8 cellular contexts compared by ENCODE assay signal in the genomic region with DNA sequence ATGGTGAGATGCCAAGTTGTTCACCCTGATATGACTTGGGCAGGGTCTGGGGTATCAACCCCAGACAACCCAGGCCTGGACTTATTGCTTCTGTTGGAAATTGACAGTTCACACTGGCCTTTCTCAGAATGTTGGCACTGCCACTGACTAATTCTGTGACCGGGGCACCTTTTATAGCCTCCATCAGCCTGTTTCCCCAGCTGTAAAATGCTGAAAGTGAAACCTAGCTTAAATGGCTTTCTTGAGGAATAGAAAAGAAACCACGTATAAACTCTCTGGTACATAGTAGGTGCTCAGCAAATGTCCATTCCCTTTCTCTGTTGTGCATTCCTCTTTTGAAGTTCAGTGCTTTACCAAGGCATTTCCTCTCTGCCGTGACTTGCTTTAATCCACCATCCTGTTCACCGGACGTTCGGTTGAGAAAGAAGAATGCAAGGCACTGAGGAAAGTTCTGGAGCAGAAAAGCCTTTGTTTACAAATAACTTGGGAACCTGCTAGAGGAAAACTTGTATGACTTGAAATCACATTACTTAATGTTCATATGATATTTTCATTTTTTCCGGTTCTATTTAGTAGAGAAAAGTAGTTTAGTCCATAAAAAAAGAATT. TPM values are rescaled to one million over a fixed set of nuclear protein-coding genes. Genes with fewer than 3 reads are reported as not detected.
DNase-seq lines count a peak whose midpoint lies in the region; ATAC-seq, FAIRE-seq and TF ChIP-seq lines count a peak whose summit lies in the region.
"Not testable (repeated sequence)": the region's sequence is repeated elsewhere in the genome, so short reads cannot be mapped to it uniquely, and the experiment has no call there.

No MANE protein-coding gene starts in this region.

- peak; percentile 20 for DNase-seq in GF-D8 (lab: John Stamatoyannopoulos, UW)
- not testable (repeated sequence) for DNase-seq in colonic mucosa; keratinocyte (ENCODE audit: low read depth, low spot score); transverse colon

- dilution Hi-C loops in keratinocyte (cut with MboI; ENCODE audit: extremely low pct_ligation_motif_present, low sequenced_read_pairs): not testable (repeated sequence)

- intact Hi-C loops in colonic mucosa (cut with DNase I): not testable (repeated sequence)
- intact Hi-C loops in transverse colon (cut with DNase I; ENCODE audit: low total_unique reads): loop anchor here (2.0 kb wide), 1 partner anchor 60 kb away; no protein-coding TSS in a partner anchor

- not testable (repeated sequence) for H3K9ac ChIP-seq in colonic mucosa (ENCODE audit: low read depth in 2 of 2, low read length in 2 of 2); keratinocyte (ENCODE audit: control insufficient read depth, extremely low read depth, insufficient read depth, low read length)

- H2AFZ ChIP-seq in keratinocyte (ENCODE audit: control insufficient read depth, low read length): not testable (repeated sequence)

- FAIRE-seq in keratinocyte (lab: Jason Lieb, UNC): peak; percentile 23

- TF ChIP-seq EP300 in transverse colon (IDR thresholded peaks at IDR 0.05; ENCODE audit: low read depth): not testable (repeated sequence)

- H3K9me1 ChIP-seq in keratinocyte (ENCODE audit: control insufficient read depth, extremely low read depth, insufficient read depth, low read length): not testable (repeated sequence)

- H3K4me3 ChIP-seq in colonic mucosa; keratinocyte (ENCODE audit: control insufficient read depth in 2 of 3, extremely low read depth in 1 of 3, insufficient read depth in 2 of 3, low read depth in 1 of 3, low read length in 3 of 3): not testable (repeated sequence)
- peak overlapping the region in 3 of 4 donors; percentile 8 to 33 (median 22) for H3K4me3 ChIP-seq in transverse colon

- not testable (repeated sequence) for H3K36me3 ChIP-seq in colonic mucosa; keratinocyte (ENCODE audit: control insufficient read depth in 2 of 2, extremely low read depth in 1 of 2, insufficient read depth in 2 of 2, low read length in 2 of 2); transverse colon

- H3K27me3 ChIP-seq in colonic mucosa; keratinocyte (ENCODE audit: control insufficient read depth, extremely low read depth, insufficient read depth, low read length); transverse colon: not testable (repeated sequence)

- H3K9me3 ChIP-seq in colonic mucosa; keratinocyte (ENCODE audit: control insufficient read depth, low read depth, low read length); transverse colon: not testable (repeated sequence)

- H3K4me1 ChIP-seq in colonic mucosa; keratinocyte (ENCODE audit: control insufficient read depth, extremely low read depth, insufficient read depth, low read length); transverse colon: not testable (repeated sequence)

- not testable (repeated sequence) for H3K4me2 ChIP-seq in keratinocyte (ENCODE audit: control insufficient read depth, extremely low read depth, insufficient read depth, low read depth, low read length)

- WGBS in transverse colon (ENCODE audit: low coverage in 1 of 2), 2 donors: 26 to 37% methylated on average over 6 to 7 of the region's 7 CpGs

- H3K79me2 ChIP-seq in keratinocyte (ENCODE audit: control insufficient read depth, insufficient read depth, low read length): not testable (repeated sequence)

- not testable (repeated sequence) for TF ChIP-seq CTCF in colonic mucosa (IDR thresholded peaks at IDR 0.05); keratinocyte (optimal IDR thresholded peaks at IDR 0.05 in 1 of 3, IDR thresholded peaks at IDR 0.05 in 1 of 3, conservative IDR thresholded peaks at IDR 0.05 in 1 of 3; ENCODE audit: extremely low read depth in 1 of 3, insufficient read depth in 2 of 3, low read length in 3 of 3); transverse colon (IDR thresholded peaks at IDR 0.05)

- H4K20me1 ChIP-seq in keratinocyte (ENCODE audit: control insufficient read depth, extremely low read depth, insufficient read depth, low read length): not testable (repeated sequence)

- not testable (repeated sequence) for TF ChIP-seq POLR2A in transverse colon (IDR thresholded peaks at IDR 0.05)

- peak overlapping the region; percentile 11 for H3K27ac ChIP-seq in colonic mucosa
- H3K27ac ChIP-seq in keratinocyte (ENCODE audit: control insufficient read depth, insufficient read depth, low read length): not testable (repeated sequence)
- peak overlapping the region; percentile 20 to 61 (median 41) for H3K27ac ChIP-seq in transverse colon

- peak; percentile 84 for ATAC-seq in GM18867 (IDR thresholded peaks at IDR 0.05; ENCODE audit: unreplicated experiment)
- peak; percentile 74 for ATAC-seq in GM21447 (IDR thresholded peaks at IDR 0.05; ENCODE audit: unreplicated experiment)
- ATAC-seq in HG02759 (IDR thresholded peaks at IDR 0.05; ENCODE audit: unreplicated experiment): peak; percentile 84
- peak; percentile 49 for ATAC-seq in HG03558 (IDR thresholded peaks at IDR 0.05; ENCODE audit: extremely low read depth, unreplicated experiment)

- in situ Hi-C loops in transverse colon (cut with MboI; ENCODE audit: low pct_ligation_motif_present in 1 of 4, low pct_unique_long_range_greater_than_20kb in 1 of 4, low sequenced_read_pairs in 3 of 4): not testable (repeated sequence)

RNA-seq across cellular contexts. Expression of a gene that starts 11.0 kb away (rescaled TPM):
- total RNA-seq in colonic mucosa (1 to 10 TPM; 2.5 to 2.7 TPM), transverse colon (1 to 10 TPM in 2 of 4 donors, not detected in 2; 1.5 to 3.3 TPM)
- polyA plus RNA-seq in keratinocyte: 3.4 to 8.4 TPM (median 7.2 TPM) in 3 replicates
- 6.4 TPM for polyA plus RNA-seq in keratinocyte (2011; ENCODE audit: low read depth)
- polyA plus RNA-seq in keratinocyte (2011; cell fraction: cytosol; rRNA removed): 5.2 and 6.5 TPM in 2 replicates
- polyA plus RNA-seq in keratinocyte (2011; cell fraction: nucleus; rRNA removed): 6.5 and 12.1 TPM in 2 replicates
- 8.6 and 10.9 TPM in 2 replicates for polyA plus RNA-seq in keratinocyte (2012; ENCODE audit: low replicate concordance)
- polyA minus RNA-seq in keratinocyte: 1.8 to 6.1 TPM in 2 of 3 replicates, not detected in the other
- polyA minus RNA-seq in keratinocyte (2011; cell fraction: cytosol; rRNA and poly(A)+ RNA removed): not detected
- 0.74 and 1.5 TPM in 2 replicates for polyA minus RNA-seq in keratinocyte (2011; cell fraction: nucleus; rRNA and poly(A)+ RNA removed)

RNA-seq across cellular contexts. Expression of a gene that starts 21.4 kb away (rescaled TPM):
- total RNA-seq in colonic mucosa (10 to 100 TPM; 45.5 to 60.5 TPM), transverse colon (10 to 100 TPM; 18.7 to 38.9 (median 25.3) TPM)
- 25.5 to 43.9 TPM (median 31.9 TPM) in 3 replicates for polyA plus RNA-seq in keratinocyte
- 32.1 TPM for polyA plus RNA-seq in keratinocyte (2011; ENCODE audit: low read depth)
- 23.6 and 30.6 TPM in 2 replicates for polyA plus RNA-seq in keratinocyte (2011; cell fraction: cytosol; rRNA removed)
- polyA plus RNA-seq in keratinocyte (2011; cell fraction: nucleus; rRNA removed): 14.5 and 28.1 TPM in 2 replicates
- 30.3 and 47.7 TPM in 2 replicates for polyA plus RNA-seq in keratinocyte (2012; ENCODE audit: low replicate concordance)
- polyA minus RNA-seq in keratinocyte: 17.9 to 29.8 TPM (median 25.0 TPM) in 3 replicates
- polyA minus RNA-seq in keratinocyte (2011; cell fraction: cytosol; rRNA and poly(A)+ RNA removed): 24.2 TPM
- polyA minus RNA-seq in keratinocyte (2011; cell fraction: nucleus; rRNA and poly(A)+ RNA removed): 15.2 and 22.6 TPM in 2 replicates
